26 cellular contexts compared by ENCODE assay signal in genomic region chr20:48469026-48469425, GRCh38.
"Had no signal": no experiment of that assay in that cellular context is flagged by ENCODE, and none has a peak within 500 bp of the region (broad histone marks: within the 10 kb centered on the region; RNA-seq: fewer than 3 reads in every experiment).

No MANE protein-coding gene starts in this region.

- H3K9me3 Mint-ChIP-seq: immature natural killer cell had no signal

- DNase-seq: dermis blood vessel endothelial cell; effector CD4-positive, alpha-beta T cell; effector memory CD4-positive, alpha-beta T cell; foreskin keratinocyte; heart left ventricle; hypothalamus; immature natural killer cell; islet precursor cell; kidney; kidney glomerular epithelial cell; left ventricle myocardium inferior; lower lobe of right lung; mesenchymal stem cell; mucosa of descending colon; naive B cell had no signal

- H3K4me1 Mint-ChIP-seq: naive B cell had no signal

- H3K4me3 ChIP-seq: coronary artery, dorsolateral prefrontal cortex, esophagus muscularis mucosa, gastroesophageal sphincter, heart left ventricle, hepatocyte, left ventricle myocardium inferior, lower lobe of right lung, mucosa of descending colon had no signal

- H3K36me3 ChIP-seq: esophagus muscularis mucosa, gastroesophageal sphincter, heart left ventricle, left ventricle myocardium inferior, lower lobe of right lung had no signal

- H3K9me3 ChIP-seq: esophagus muscularis mucosa, gastroesophageal sphincter, left ventricle myocardium inferior, lower lobe of right lung, mucosa of descending colon had no signal

- H3K36me3 Mint-ChIP-seq: immature natural killer cell, mesothelial cell of epicardium had no signal

- FAIRE-seq: colon, endothelial cell of umbilical vein, frontal cortex, kidney had no signal

- H3K27me3 ChIP-seq: foreskin keratinocyte had no signal

- H3K4me1 ChIP-seq: foreskin keratinocyte, heart left ventricle, lower lobe of right lung had no signal

- H3K4me3 Mint-ChIP-seq: immature natural killer cell, mesothelial cell of epicardium, naive B cell had no signal

- H3K27ac Mint-ChIP-seq: mesothelial cell of epicardium, naive B cell had no signal

- ATAC-seq: foreskin keratinocyte, gastroesophageal sphincter, heart left ventricle, left colon, left lobe of liver, lower lobe of right lung, mucosa of descending colon had no signal

- H3K27ac ChIP-seq: coronary artery, dorsolateral prefrontal cortex, esophagus muscularis mucosa, foreskin keratinocyte, gastroesophageal sphincter, heart left ventricle, hepatocyte, left ventricle myocardium inferior, lower lobe of right lung had no signal
